In genomic region chr14:99383457-99384428, GRCh38 we compare ENCODE assay signal across 1 cellular context.
A peak's percentile ranks its signal among the peaks of the same experiment; 100 is the strongest.
TF ChIP-seq lines count a peak whose summit lies in the region.

No MANE protein-coding gene starts in this region.

TF ChIP-seq in HepG2, 621 proteins besides CTCF, POLR2A, EP300 and RAD21 (continued from another document and continues in another):
- TF ChIP-seq, protein P1, sequence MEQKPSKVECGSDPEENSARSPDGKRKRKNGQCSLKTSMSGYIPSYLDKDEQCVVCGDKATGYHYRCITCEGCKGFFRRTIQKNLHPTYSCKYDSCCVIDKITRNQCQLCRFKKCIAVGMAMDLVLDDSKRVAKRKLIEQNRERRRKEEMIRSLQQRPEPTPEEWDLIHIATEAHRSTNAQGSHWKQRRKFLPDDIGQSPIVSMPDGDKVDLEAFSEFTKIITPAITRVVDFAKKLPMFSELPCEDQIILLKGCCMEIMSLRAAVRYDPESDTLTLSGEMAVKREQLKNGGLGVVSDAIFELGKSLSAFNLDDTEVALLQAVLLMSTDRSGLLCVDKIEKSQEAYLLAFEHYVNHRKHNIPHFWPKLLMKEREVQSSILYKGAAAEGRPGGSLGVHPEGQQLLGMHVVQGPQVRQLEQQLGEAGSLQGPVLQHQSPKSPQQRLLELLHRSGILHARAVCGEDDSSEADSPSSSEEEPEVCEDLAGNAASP (CRISPR knock-in tag; IDR thresholded peaks at IDR 0.05; ENCODE audit: borderline replicate concordance) = peak; percentile 65; the same call in 1 of the 2 replicates
- TF ChIP-seq ZNF331 (CRISPR knock-in tag; IDR thresholded peaks at IDR 0.05) = no peak
- TF ChIP-seq, protein P2, sequence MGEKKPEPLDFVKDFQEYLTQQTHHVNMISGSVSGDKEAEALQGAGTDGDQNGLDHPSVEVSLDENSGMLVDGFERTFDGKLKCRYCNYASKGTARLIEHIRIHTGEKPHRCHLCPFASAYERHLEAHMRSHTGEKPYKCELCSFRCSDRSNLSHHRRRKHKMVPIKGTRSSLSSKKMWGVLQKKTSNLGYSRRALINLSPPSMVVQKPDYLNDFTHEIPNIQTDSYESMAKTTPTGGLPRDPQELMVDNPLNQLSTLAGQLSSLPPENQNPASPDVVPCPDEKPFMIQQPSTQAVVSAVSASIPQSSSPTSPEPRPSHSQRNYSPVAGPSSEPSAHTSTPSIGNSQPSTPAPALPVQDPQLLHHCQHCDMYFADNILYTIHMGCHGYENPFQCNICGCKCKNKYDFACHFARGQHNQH (CRISPR knock-in tag; IDR thresholded peaks at IDR 0.05) = no peak
- no peak for TF ChIP-seq THAP8 (CRISPR knock-in tag; IDR thresholded peaks at IDR 0.05; ENCODE audit: borderline replicate concordance)
- no peak for TF ChIP-seq ZFYVE20 (CRISPR knock-in tag; IDR thresholded peaks at IDR 0.05; ENCODE audit: borderline replicate concordance, low read depth)
- TF ChIP-seq FOXK2 (IDR thresholded peaks at IDR 0.05) = no peak
- no peak for TF ChIP-seq ZNF260 (CRISPR knock-in tag; IDR thresholded peaks at IDR 0.05; ENCODE audit: borderline replicate concordance, low read depth)
- TF ChIP-seq RFX5 (IDR thresholded peaks at IDR 0.05; ENCODE audit: low read depth, low read length) = no peak
- TF ChIP-seq, protein P3, sequence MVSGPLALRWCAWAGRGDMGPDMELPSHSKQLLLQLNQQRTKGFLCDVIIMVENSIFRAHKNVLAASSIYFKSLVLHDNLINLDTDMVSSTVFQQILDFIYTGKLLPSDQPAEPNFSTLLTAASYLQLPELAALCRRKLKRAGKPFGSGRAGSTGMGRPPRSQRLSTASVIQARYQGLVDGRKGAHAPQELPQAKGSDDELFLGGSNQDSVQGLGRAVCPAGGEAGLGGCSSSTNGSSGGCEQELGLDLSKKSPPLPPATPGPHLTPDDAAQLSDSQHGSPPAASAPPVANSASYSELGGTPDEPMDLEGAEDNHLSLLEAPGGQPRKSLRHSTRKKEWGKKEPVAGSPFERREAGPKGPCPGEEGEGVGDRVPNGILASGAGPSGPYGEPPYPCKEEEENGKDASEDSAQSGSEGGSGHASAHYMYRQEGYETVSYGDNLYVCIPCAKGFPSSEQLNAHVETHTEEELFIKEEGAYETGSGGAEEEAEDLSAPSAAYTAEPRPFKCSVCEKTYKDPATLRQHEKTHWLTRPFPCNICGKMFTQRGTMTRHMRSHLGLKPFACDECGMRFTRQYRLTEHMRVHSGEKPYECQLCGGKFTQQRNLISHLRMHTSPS (CRISPR knock-in tag; IDR thresholded peaks at IDR 0.05; ENCODE audit: low read depth) = 0 out of 2 replicates have a peak, but pooled peaks have one; percentile 33
- no peak for TF ChIP-seq ZNF569 (CRISPR knock-in tag; IDR thresholded peaks at IDR 0.05; ENCODE audit: borderline replicate concordance)
- TF ChIP-seq ZNF567 (CRISPR knock-in tag; IDR thresholded peaks at IDR 0.05; ENCODE audit: borderline replicate concordance) = no peak
- peak; percentile 28; the same call in 1 of the 2 replicates for TF ChIP-seq MNT (IDR thresholded peaks at IDR 0.05)
- TF ChIP-seq MXD1 (CRISPR knock-in tag; IDR thresholded peaks at IDR 0.05) = no peak
- peak; percentile 40; the same call in 1 of the 2 replicates for TF ChIP-seq NR2F6 (IDR thresholded peaks at IDR 0.05)
- TF ChIP-seq NR2F6 (CRISPR knock-in tag; IDR thresholded peaks at IDR 0.05) = no peak
- TF ChIP-seq POLR2AphosphoS5 (IDR thresholded peaks at IDR 0.05; ENCODE audit: low read depth, low read length) = no peak
- TF ChIP-seq, protein P4, sequence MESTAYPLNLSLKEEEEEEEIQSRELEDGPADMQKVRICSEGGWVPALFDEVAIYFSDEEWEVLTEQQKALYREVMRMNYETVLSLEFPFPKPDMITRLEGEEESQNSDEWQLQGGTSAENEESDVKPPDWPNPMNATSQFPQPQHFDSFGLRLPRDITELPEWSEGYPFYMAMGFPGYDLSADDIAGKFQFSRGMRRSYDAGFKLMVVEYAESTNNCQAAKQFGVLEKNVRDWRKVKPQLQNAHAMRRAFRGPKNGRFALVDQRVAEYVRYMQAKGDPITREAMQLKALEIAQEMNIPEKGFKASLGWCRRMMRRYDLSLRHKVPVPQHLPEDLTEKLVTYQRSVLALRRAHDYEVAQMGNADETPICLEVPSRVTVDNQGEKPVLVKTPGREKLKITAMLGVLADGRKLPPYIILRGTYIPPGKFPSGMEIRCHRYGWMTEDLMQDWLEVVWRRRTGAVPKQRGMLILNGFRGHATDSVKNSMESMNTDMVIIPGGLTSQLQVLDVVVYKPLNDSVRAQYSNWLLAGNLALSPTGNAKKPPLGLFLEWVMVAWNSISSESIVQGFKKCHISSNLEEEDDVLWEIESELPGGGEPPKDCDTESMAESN (CRISPR knock-in tag; conservative IDR thresholded peaks at IDR 0.05) = no peak
- TF ChIP-seq ZFP1 (CRISPR knock-in tag; IDR thresholded peaks at IDR 0.05) = no peak
- no peak for TF ChIP-seq KDM3A (CRISPR knock-in tag; IDR thresholded peaks at IDR 0.05; ENCODE audit: low read depth)
- peak; percentile 42; the same call in 1 of the 2 replicates for TF ChIP-seq NR2C2 (CRISPR knock-in tag; IDR thresholded peaks at IDR 0.05; ENCODE audit: borderline replicate concordance)
- TF ChIP-seq, protein P5, sequence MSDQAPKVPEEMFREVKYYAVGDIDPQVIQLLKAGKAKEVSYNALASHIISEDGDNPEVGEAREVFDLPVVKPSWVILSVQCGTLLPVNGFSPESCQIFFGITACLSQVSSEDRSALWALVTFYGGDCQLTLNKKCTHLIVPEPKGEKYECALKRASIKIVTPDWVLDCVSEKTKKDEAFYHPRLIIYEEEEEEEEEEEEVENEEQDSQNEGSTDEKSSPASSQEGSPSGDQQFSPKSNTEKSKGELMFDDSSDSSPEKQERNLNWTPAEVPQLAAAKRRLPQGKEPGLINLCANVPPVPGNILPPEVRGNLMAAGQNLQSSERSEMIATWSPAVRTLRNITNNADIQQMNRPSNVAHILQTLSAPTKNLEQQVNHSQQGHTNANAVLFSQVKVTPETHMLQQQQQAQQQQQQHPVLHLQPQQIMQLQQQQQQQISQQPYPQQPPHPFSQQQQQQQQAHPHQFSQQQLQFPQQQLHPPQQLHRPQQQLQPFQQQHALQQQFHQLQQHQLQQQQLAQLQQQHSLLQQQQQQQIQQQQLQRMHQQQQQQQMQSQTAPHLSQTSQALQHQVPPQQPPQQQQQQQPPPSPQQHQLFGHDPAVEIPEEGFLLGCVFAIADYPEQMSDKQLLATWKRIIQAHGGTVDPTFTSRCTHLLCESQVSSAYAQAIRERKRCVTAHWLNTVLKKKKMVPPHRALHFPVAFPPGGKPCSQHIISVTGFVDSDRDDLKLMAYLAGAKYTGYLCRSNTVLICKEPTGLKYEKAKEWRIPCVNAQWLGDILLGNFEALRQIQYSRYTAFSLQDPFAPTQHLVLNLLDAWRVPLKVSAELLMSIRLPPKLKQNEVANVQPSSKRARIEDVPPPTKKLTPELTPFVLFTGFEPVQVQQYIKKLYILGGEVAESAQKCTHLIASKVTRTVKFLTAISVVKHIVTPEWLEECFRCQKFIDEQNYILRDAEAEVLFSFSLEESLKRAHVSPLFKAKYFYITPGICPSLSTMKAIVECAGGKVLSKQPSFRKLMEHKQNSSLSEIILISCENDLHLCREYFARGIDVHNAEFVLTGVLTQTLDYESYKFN (CRISPR knock-in tag; conservative IDR thresholded peaks at IDR 0.05) = 0 out of 2 replicates have a peak, but pooled peaks have one; percentile 17
- TF ChIP-seq, protein P6, sequence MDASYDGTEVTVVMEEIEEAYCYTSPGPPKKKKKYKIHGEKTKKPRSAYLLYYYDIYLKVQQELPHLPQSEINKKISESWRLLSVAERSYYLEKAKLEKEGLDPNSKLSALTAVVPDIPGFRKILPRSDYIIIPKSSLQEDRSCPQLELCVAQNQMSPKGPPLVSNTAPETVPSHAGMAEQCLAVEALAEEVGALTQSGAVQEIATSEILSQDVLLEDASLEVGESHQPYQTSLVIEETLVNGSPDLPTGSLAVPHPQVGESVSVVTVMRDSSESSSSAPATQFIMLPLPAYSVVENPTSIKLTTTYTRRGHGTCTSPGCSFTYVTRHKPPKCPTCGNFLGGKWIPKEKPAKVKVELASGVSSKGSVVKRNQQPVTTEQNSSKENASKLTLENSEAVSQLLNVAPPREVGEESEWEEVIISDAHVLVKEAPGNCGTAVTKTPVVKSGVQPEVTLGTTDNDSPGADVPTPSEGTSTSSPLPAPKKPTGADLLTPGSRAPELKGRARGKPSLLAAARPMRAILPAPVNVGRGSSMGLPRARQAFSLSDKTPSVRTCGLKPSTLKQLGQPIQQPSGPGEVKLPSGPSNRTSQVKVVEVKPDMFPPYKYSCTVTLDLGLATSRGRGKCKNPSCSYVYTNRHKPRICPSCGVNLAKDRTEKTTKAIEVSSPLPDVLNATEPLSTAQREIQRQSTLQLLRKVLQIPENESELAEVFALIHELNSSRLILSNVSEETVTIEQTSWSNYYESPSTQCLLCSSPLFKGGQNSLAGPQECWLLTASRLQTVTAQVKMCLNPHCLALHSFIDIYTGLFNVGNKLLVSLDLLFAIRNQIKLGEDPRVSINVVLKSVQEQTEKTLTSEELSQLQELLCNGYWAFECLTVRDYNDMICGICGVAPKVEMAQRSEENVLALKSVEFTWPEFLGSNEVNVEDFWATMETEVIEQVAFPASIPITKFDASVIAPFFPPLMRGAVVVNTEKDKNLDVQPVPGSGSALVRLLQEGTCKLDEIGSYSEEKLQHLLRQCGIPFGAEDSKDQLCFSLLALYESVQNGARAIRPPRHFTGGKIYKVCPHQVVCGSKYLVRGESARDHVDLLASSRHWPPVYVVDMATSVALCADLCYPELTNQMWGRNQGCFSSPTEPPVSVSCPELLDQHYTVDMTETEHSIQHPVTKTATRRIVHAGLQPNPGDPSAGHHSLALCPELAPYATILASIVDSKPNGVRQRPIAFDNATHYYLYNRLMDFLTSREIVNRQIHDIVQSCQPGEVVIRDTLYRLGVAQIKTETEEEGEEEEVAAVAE (CRISPR knock-in tag; IDR thresholded peaks at IDR 0.05; ENCODE audit: borderline replicate concordance) = no peak
- peak; percentile 43 for TF ChIP-seq RARA (CRISPR knock-in tag; IDR thresholded peaks at IDR 0.05)
- TF ChIP-seq NPAS2 (CRISPR knock-in tag; IDR thresholded peaks at IDR 0.05; ENCODE audit: borderline replicate concordance) = no peak
- 0 out of 2 replicates have a peak, but pooled peaks have one; percentile 16 for TF ChIP-seq HDAC1 (CRISPR knock-in tag; IDR thresholded peaks at IDR 0.05)
- TF ChIP-seq PAX8 (CRISPR knock-in tag; IDR thresholded peaks at IDR 0.05; ENCODE audit: borderline replicate concordance) = no peak
- 0 out of 2 replicates have a peak, but pooled peaks have one; percentile 27 for TF ChIP-seq ZFX (CRISPR knock-in tag; IDR thresholded peaks at IDR 0.05; ENCODE audit: low read depth)
- TF ChIP-seq RXRA (CRISPR knock-in tag; IDR thresholded peaks at IDR 0.05) = peak; percentile 71; the same call in 1 of the 2 replicates
- peak; percentile 24; the same call in 1 of the 2 replicates for TF ChIP-seq PATZ1 (CRISPR knock-in tag; IDR thresholded peaks at IDR 0.05)
- no peak for TF ChIP-seq BHLHE40 (IDR thresholded peaks at IDR 0.05; ENCODE audit: low read length)
- no peak for TF ChIP-seq RORA (CRISPR knock-in tag; IDR thresholded peaks at IDR 0.05)
- no peak for TF ChIP-seq ATF2 (CRISPR knock-in tag; IDR thresholded peaks at IDR 0.05)
